ENCODE assay signal across 31 cellular contexts in genomic region chr18:13410471-13410870, GRCh38.
"Had no signal": no experiment of that assay in that cellular context is flagged by ENCODE, and none has a peak within 500 bp of the region (broad histone marks: within the 10 kb centered on the region; RNA-seq: fewer than 3 reads in every experiment).

No MANE protein-coding gene starts in this region.

- H3K9me3 ChIP-seq: adrenal gland, body of pancreas, breast epithelium had no signal

- ATAC-seq: activated CD8-positive, alpha-beta T cell treated with anti-CD3 and anti-CD28 coated beads for 36 hours; activated naive CD4-positive, alpha-beta T cell treated with anti-CD3 and anti-CD28 coated beads, Interleukin-2, amount 50 U/mL, for 72 hours; activated T-cell treated with anti-CD3 and anti-CD28 coated beads, Interleukin-2, amount 50 U/mL, for 4 hours; activated T-cell treated with anti-CD3 and anti-CD28 coated beads, Interleukin-2, amount 50 U/mL, for 72 hours; activated T-helper 17 cell treated with anti-CD3 and anti-CD28 coated beads, Interleukin-2, amount 50 U/mL, for 72 hours; body of pancreas had no signal

- H3K27me3 ChIP-seq: adrenal gland, body of pancreas, brain microvascular endothelial cell, breast epithelium had no signal

- H3K4me3 ChIP-seq: adrenal gland, body of pancreas, breast epithelium had no signal

- H3K36me3 ChIP-seq: adrenal gland, brain microvascular endothelial cell, breast epithelium had no signal

- H3K27ac ChIP-seq: adrenal gland, body of pancreas, brain microvascular endothelial cell, breast epithelium had no signal

- DNase-seq: activated B cell treated with CpG ODN at 0.5 μM for 24 hours; activated CD4-positive, alpha-beta memory T cell treated with anti-CD3 and anti-CD28 coated beads for 36 hours; activated CD4-positive, alpha-beta T cell treated with anti-CD3 and anti-CD28 coated beads for 4 hours; activated CD4-positive, alpha-beta T cell treated with anti-CD3 and anti-CD28 coated beads, Interleukin-2, amount 10 ng/mL, durations not matched to agents 24 days and 14 days; activated CD4-positive, alpha-beta T cell treated with anti-CD3 and anti-CD28 coated beads, Interleukin-2, amount 50 U/mL, for 1 hour; activated CD4-positive, alpha-beta T cell treated with anti-CD3 and anti-CD28 coated beads, Interleukin-2, amount 50 U/mL, for 4 hours; activated CD4-positive, CD25-positive, alpha-beta regulatory T cell treated with anti-CD3 and anti-CD28 coated beads, Interleukin-2, amount 50 U/mL, for 72 hours; activated CD8-positive, alpha-beta memory T cell treated with anti-CD3 and anti-CD28 coated beads, Interleukin-2, amount 50 U/mL, for 4 hours; activated CD8-positive, alpha-beta T cell treated with anti-CD3 and anti-CD28 coated beads for 36 hours; activated effector memory CD4-positive, alpha-beta T cell treated with anti-CD3 and anti-CD28 coated beads, Interleukin-2, amount 50 U/mL, for 16 hours; activated gamma-delta T cell treated with Interleukin-2 at 50 U/mL for 16 hours; activated naive CD4-positive, alpha-beta T cell; activated naive CD4-positive, alpha-beta T cell treated with anti-CD3 and anti-CD28 coated beads for 36 hours; activated naive CD4-positive, alpha-beta T cell treated with anti-CD3 and anti-CD28 coated beads, Interleukin-2, amount 50 U/mL, for 16 hours; activated naive CD8-positive, alpha-beta T cell treated with anti-CD3 and anti-CD28 coated beads for 36 hours; activated T-cell treated with anti-CD3 and anti-CD28 coated beads for 4 hours; activated T-cell treated with anti-CD3 and anti-CD28 coated beads, Interleukin-2, amount 50 U/mL, for 1 hour; activated T-cell treated with anti-CD3 and anti-CD28 coated beads, Interleukin-2, amount 50 U/mL, for 4 hours; activated T-cell treated with anti-CD3 and anti-CD28 coated beads, Interleukin-2, amount 50 U/mL, for 72 hours; amniotic stem cell; aorta; body of pancreas; brain microvascular endothelial cell; central memory CD4-positive, alpha-beta T cell; T-helper 1 cell; T-helper 2 cell; T-helper 9 cell had no signal

- H3K4me1 ChIP-seq: body of pancreas, breast epithelium had no signal
